22 cellular contexts compared by ENCODE assay signal in the genomic region with DNA sequence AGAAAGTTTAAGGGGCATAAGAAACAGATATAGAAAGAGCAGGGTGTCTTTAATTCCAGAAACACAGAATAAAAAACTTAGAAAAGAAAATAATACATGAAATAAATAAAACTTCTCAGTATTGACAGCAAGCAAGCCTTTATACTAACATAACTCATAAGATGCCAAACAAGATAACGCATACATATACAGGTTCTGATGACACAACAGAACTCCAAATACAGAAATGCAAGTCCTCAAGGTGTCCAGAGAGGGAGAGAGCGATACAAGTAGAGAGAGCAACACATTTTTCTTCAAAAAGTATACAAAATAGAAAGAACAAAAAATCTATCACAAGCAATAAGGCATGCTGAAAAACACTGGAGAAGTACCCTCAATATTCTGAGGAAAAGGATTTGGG.
A peak's percentile ranks its signal among the peaks of the same experiment; 100 is the strongest.
DNase-seq lines count a peak whose midpoint lies in the region; ATAC-seq and TF ChIP-seq lines count a peak whose summit lies in the region.
"Had no signal": no experiment of that assay in that cellular context is flagged by ENCODE, and none has a peak within 500 bp of the region (broad histone marks: within the 10 kb centered on the region; RNA-seq: fewer than 3 reads in every experiment).

No MANE protein-coding gene starts in this region.

- no peaks in the 10 kb centered on the region for H3K4me1 Mint-ChIP-seq in activated T-cell treated with anti-CD3 and anti-CD28 coated beads, Interleukin-2, amount 50 U/mL, for 24 hours (ENCODE audit: low read depth)
- H3K4me1 Mint-ChIP-seq: B cell; CD14-positive monocyte; CD4-positive, alpha-beta memory T cell; CD4-positive, CD25-positive, alpha-beta regulatory T cell; CD8-positive, alpha-beta memory T cell had no signal

- no peaks in the 10 kb centered on the region for H3K36me3 Mint-ChIP-seq in activated T-cell treated with anti-CD3 and anti-CD28 coated beads, Interleukin-2, amount 50 U/mL, for 24 hours (ENCODE audit: low read depth)
- H3K36me3 Mint-ChIP-seq: CD14-positive monocyte; CD4-positive, alpha-beta memory T cell; CD4-positive, CD25-positive, alpha-beta regulatory T cell; CD8-positive, alpha-beta memory T cell had no signal

- no peak overlapping the region for H3K27ac Mint-ChIP-seq in activated T-cell treated with anti-CD3 and anti-CD28 coated beads, Interleukin-2, amount 50 U/mL, for 24 hours
- H3K27ac Mint-ChIP-seq: B cell; CD14-positive monocyte; CD4-positive, alpha-beta memory T cell; CD4-positive, CD25-positive, alpha-beta regulatory T cell; CD8-positive, alpha-beta memory T cell had no signal

- H3K9me3 Mint-ChIP-seq in activated T-cell treated with anti-CD3 and anti-CD28 coated beads, Interleukin-2, amount 50 U/mL, for 24 hours, result peaks cover 22% of the 10 kb centered on the region

- H3K4me3 ChIP-seq in LNCaP clone FGC (ENCODE audit: low read depth, low read length), result no peak overlapping the region
- H3K4me3 ChIP-seq: A549; BLaER1 treated with 17β-estradiol and CSF1 and Interleukin-3, amounts not matched to agents 10 nM and 100 nM; GM12878 had no signal

- ATAC-seq in GM21447 (IDR thresholded peaks at IDR 0.05; ENCODE audit: unreplicated experiment), result no peak
- ATAC-seq: A549, GM12878 had no signal

- no peaks in the 10 kb centered on the region for H3K27me3 Mint-ChIP-seq in activated T-cell treated with anti-CD3 and anti-CD28 coated beads, Interleukin-2, amount 50 U/mL, for 24 hours
- H3K27me3 Mint-ChIP-seq: B cell; CD4-positive, alpha-beta memory T cell; CD4-positive, CD25-positive, alpha-beta regulatory T cell; CD8-positive, alpha-beta memory T cell had no signal

- TF ChIP-seq CTCF in C4-2B (conservative IDR thresholded peaks at IDR 0.05), result peak; percentile 15
- no peak for TF ChIP-seq CTCF in LNCaP clone FGC (IDR thresholded peaks at IDR 0.05; ENCODE audit: control insufficient read depth, extremely low read depth, insufficient read depth)
- no peak for TF ChIP-seq CTCF in VCaP (conservative IDR thresholded peaks at IDR 0.05)

- peak; percentile 51 for DNase-seq in LNCaP clone FGC (ENCODE audit: low read depth)
- no peak for DNase-seq in activated T-cell treated with anti-CD3 and anti-CD28 coated beads, Interleukin-2, amount 50 U/mL, for 24 hours
- DNase-seq: AML-193; CD4-positive, alpha-beta memory T cell; CD4-positive, CD25-positive, alpha-beta regulatory T cell; CD8-positive, alpha-beta memory T cell; COR-L47; DMS 273 treated with DMSO at 0.1 percent for 48 hours; DMS153; DMS53; DMS79; DND-41; EL; GDM1 had no signal

- H3K4me3 Mint-ChIP-seq in activated T-cell treated with anti-CD3 and anti-CD28 coated beads, Interleukin-2, amount 50 U/mL, for 24 hours, result no peak overlapping the region
- H3K4me3 Mint-ChIP-seq: B cell; CD14-positive monocyte; CD4-positive, alpha-beta memory T cell; CD4-positive, CD25-positive, alpha-beta regulatory T cell; CD8-positive, alpha-beta memory T cell had no signal

- H3K27ac ChIP-seq in C4-2B (no peak overlapping the region), VCaP (peak overlapping the region; percentile 61; the same call in 1 of the 2 replicates)
- H3K27ac ChIP-seq: A549; BLaER1 treated with 17β-estradiol and CSF1 and Interleukin-3, amounts not matched to agents 10 nM and 100 nM had no signal
